1 cellular context compared by ENCODE assay signal in the genomic region with DNA sequence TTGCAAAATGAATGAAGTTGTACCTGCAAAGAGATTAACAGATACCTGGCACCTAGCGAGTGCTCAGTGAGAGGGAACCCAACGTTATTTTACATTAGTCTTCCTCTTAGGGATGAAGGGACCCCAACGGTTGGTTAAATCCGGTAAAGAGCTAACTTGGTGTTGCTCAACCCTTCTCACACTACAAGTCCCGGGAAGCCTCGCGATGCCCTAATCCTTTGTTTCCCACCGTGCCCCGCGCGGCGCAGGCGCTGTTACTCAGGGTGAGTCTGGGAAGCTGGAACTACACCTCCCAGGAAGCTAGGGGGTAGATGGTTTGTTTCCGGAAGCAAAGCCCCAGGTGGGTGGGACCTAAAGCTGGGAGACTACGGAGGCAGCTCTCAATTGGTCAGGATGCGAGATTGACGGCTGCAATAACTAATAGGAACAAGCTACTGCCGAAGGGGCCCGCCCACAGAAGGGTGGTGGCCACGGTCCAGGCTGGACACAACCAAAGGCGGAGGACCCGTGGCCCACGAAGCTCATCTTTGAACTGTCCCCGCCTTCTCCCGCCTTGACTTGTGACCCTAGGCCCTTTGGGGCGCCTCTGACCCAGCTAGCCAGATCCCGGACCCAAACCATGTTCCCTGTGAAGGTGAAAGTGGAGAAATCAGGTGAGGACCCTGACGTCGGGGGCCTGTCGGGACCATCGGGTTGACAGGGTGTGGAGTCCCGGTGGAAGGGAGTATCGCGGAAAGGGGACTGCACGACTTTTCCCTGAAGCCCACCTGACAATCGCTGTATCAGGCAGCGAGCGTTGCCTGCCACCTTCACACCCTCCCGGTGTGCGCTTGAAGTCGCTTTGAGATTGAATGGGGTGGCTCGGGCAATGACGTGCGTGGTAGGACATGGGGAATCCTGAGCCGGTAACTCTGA.
TF ChIP-seq lines count a peak whose summit lies in the region.

A gene with protein sequence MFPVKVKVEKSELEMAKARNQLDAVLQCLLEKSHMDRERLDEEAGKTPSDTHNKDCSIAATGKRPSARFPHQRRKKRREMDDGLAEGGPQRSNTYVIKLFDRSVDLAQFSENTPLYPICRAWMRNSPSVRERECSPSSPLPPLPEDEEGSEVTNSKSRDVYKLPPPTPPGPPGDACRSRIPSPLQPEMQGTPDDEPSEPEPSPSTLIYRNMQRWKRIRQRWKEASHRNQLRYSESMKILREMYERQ (plus strand): TSS at position 471 of the 915 bp plus-strand sequence. CDS start 149 bp downstream, at position 620.

TF ChIP-seq in K562, 482 proteins besides CTCF, POLR2A, EP300 and RAD21 (continued from another document and continues in another):
- TF ChIP-seq, protein P1, sequence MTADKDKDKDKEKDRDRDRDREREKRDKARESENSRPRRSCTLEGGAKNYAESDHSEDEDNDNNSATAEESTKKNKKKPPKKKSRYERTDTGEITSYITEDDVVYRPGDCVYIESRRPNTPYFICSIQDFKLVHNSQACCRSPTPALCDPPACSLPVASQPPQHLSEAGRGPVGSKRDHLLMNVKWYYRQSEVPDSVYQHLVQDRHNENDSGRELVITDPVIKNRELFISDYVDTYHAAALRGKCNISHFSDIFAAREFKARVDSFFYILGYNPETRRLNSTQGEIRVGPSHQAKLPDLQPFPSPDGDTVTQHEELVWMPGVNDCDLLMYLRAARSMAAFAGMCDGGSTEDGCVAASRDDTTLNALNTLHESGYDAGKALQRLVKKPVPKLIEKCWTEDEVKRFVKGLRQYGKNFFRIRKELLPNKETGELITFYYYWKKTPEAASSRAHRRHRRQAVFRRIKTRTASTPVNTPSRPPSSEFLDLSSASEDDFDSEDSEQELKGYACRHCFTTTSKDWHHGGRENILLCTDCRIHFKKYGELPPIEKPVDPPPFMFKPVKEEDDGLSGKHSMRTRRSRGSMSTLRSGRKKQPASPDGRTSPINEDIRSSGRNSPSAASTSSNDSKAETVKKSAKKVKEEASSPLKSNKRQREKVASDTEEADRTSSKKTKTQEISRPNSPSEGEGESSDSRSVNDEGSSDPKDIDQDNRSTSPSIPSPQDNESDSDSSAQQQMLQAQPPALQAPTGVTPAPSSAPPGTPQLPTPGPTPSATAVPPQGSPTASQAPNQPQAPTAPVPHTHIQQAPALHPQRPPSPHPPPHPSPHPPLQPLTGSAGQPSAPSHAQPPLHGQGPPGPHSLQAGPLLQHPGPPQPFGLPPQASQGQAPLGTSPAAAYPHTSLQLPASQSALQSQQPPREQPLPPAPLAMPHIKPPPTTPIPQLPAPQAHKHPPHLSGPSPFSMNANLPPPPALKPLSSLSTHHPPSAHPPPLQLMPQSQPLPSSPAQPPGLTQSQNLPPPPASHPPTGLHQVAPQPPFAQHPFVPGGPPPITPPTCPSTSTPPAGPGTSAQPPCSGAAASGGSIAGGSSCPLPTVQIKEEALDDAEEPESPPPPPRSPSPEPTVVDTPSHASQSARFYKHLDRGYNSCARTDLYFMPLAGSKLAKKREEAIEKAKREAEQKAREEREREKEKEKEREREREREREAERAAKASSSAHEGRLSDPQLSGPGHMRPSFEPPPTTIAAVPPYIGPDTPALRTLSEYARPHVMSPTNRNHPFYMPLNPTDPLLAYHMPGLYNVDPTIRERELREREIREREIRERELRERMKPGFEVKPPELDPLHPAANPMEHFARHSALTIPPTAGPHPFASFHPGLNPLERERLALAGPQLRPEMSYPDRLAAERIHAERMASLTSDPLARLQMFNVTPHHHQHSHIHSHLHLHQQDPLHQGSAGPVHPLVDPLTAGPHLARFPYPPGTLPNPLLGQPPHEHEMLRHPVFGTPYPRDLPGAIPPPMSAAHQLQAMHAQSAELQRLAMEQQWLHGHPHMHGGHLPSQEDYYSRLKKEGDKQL (CRISPR knock-in tag; IDR thresholded peaks at IDR 0.05; ENCODE audit: borderline replicate concordance): no peak
- TF ChIP-seq EWSR1 (IDR thresholded peaks at IDR 0.05; ENCODE audit: borderline replicate concordance, low read depth, partially characterized antibody) (no peak), FOXK2 (conservative IDR thresholded peaks at IDR 0.05 in 1 of 2, IDR thresholded peaks at IDR 0.05 in 1 of 2; ENCODE audit: low read depth in 2 of 2) (peak; percentile 94 to 97), TAF1 (IDR thresholded peaks at IDR 0.05; ENCODE audit: control insufficient read depth, extremely low read depth, insufficient read depth, low read length, severe bottlenecking) (peak; percentile 36), ZNF766 (CRISPR knock-in tag; conservative IDR thresholded peaks at IDR 0.05) (peak; percentile 83; the same call in 1 of the 2 replicates), SMARCE1 (IDR thresholded peaks at IDR 0.05) (no peak), ATF2 (CRISPR knock-in tag; IDR thresholded peaks at IDR 0.05) (no peak), MAX (CRISPR knock-in tag; IDR thresholded peaks at IDR 0.05) (0 out of 2 replicates have a peak, but pooled peaks have one; percentile 27), ZNF324 (CRISPR knock-in tag; IDR thresholded peaks at IDR 0.05) (no peak), ELF2 (CRISPR knock-in tag; IDR thresholded peaks at IDR 0.05) (0 out of 2 replicates have a peak, but pooled peaks have one; percentile 63), CBX2 (IDR thresholded peaks at IDR 0.05; ENCODE audit: insufficient read depth, low read length, poor library complexity, severe bottlenecking) (no peak), ZNF184 (CRISPR knock-in tag; IDR thresholded peaks at IDR 0.05) (no peak), RHOXF2B (CRISPR knock-in tag; conservative IDR thresholded peaks at IDR 0.05) (no peak), STAG1 (CRISPR knock-in tag; IDR thresholded peaks at IDR 0.05; ENCODE audit: borderline replicate concordance) (no peak), TEAD1 (CRISPR knock-in tag; IDR thresholded peaks at IDR 0.05) (no peak), NFIC (IDR thresholded peaks at IDR 0.05) (peak; percentile 90), POLR2AphosphoS2 (IDR thresholded peaks at IDR 0.05; ENCODE audit: low read length) (peak; percentile 97), CSDE1 (IDR thresholded peaks at IDR 0.05) (no peak), DIDO1 (tag; IDR thresholded peaks at IDR 0.05; ENCODE audit: low read depth) (no peak), TRIM25 (IDR thresholded peaks at IDR 0.05; ENCODE audit: borderline replicate concordance) (0 out of 2 replicates have a peak, but pooled peaks have one; percentile 38), SRF (CRISPR knock-in tag; IDR thresholded peaks at IDR 0.05) (peak in 1 of 2 experiments; percentile 44; a peak in 1 of 4 replicates), ZBTB9 (CRISPR knock-in tag; IDR thresholded peaks at IDR 0.05) (no peak; the same call in 1 of the 2 replicates), HDAC1 (IDR thresholded peaks at IDR 0.05) (peak in 1 of 2 experiments; percentile 73; a peak in 2 of 4 replicates), SAFB2 (IDR thresholded peaks at IDR 0.05; ENCODE audit: borderline replicate concordance, low read depth, low read length, severe bottlenecking) (no peak), SMAD4 (CRISPR knock-in tag; conservative IDR thresholded peaks at IDR 0.05) (no peak), MEIS2 (IDR thresholded peaks at IDR 0.05; ENCODE audit: partially characterized antibody) (peak; percentile 46), IFI16 (CRISPR knock-in tag; IDR thresholded peaks at IDR 0.05) (no peak), SAP30 (IDR thresholded peaks at IDR 0.05; ENCODE audit: borderline replicate concordance, insufficient read depth, low read depth, low read length, poor library complexity, severe bottlenecking) (peak; percentile 63), ASH1L (IDR thresholded peaks at IDR 0.05; ENCODE audit: borderline replicate concordance, low read depth, partially characterized antibody) (peak; percentile 92), TBP (optimal IDR thresholded peaks at IDR 0.05; ENCODE audit: low read depth, low read length) (peak; percentile 62), HNRNPH1 (optimal IDR thresholded peaks at IDR 0.05; ENCODE audit: low read depth, low read length) (no peak)
- TF ChIP-seq, protein P2, sequence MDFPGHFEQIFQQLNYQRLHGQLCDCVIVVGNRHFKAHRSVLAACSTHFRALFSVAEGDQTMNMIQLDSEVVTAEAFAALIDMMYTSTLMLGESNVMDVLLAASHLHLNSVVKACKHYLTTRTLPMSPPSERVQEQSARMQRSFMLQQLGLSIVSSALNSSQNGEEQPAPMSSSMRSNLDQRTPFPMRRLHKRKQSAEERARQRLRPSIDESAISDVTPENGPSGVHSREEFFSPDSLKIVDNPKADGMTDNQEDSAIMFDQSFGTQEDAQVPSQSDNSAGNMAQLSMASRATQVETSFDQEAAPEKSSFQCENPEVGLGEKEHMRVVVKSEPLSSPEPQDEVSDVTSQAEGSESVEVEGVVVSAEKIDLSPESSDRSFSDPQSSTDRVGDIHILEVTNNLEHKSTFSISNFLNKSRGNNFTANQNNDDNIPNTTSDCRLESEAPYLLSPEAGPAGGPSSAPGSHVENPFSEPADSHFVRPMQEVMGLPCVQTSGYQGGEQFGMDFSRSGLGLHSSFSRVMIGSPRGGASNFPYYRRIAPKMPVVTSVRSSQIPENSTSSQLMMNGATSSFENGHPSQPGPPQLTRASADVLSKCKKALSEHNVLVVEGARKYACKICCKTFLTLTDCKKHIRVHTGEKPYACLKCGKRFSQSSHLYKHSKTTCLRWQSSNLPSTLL (IDR thresholded peaks at IDR 0.05): no peak
- TF ChIP-seq, protein P3, sequence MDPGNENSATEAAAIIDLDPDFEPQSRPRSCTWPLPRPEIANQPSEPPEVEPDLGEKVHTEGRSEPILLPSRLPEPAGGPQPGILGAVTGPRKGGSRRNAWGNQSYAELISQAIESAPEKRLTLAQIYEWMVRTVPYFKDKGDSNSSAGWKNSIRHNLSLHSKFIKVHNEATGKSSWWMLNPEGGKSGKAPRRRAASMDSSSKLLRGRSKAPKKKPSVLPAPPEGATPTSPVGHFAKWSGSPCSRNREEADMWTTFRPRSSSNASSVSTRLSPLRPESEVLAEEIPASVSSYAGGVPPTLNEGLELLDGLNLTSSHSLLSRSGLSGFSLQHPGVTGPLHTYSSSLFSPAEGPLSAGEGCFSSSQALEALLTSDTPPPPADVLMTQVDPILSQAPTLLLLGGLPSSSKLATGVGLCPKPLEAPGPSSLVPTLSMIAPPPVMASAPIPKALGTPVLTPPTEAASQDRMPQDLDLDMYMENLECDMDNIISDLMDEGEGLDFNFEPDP (CRISPR knock-in tag; IDR thresholded peaks at IDR 0.05): no peak
- TF ChIP-seq, protein P4, sequence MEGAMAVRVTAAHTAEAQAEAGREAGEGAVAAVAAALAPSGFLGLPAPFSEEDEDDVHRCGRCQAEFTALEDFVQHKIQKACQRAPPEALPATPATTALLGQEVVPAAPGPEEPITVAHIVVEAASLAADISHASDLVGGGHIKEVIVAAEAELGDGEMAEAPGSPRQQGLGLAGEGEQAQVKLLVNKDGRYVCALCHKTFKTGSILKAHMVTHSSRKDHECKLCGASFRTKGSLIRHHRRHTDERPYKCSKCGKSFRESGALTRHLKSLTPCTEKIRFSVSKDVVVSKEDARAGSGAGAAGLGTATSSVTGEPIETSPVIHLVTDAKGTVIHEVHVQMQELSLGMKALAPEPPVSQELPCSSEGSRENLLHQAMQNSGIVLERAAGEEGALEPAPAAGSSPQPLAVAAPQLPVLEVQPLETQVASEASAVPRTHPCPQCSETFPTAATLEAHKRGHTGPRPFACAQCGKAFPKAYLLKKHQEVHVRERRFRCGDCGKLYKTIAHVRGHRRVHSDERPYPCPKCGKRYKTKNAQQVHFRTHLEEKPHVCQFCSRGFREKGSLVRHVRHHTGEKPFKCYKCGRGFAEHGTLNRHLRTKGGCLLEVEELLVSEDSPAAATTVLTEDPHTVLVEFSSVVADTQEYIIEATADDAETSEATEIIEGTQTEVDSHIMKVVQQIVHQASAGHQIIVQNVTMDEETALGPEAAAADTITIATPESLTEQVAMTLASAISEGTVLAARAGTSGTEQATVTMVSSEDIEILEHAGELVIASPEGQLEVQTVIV (CRISPR knock-in tag; IDR thresholded peaks at IDR 0.05; ENCODE audit: borderline replicate concordance): no peak
- TF ChIP-seq, protein P5, sequence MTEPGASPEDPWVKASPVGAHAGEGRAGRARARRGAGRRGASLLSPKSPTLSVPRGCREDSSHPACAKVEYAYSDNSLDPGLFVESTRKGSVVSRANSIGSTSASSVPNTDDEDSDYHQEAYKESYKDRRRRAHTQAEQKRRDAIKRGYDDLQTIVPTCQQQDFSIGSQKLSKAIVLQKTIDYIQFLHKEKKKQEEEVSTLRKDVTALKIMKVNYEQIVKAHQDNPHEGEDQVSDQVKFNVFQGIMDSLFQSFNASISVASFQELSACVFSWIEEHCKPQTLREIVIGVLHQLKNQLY (CRISPR knock-in tag; conservative IDR thresholded peaks at IDR 0.05): no peak
